ENCODE assay signal across 18 cellular contexts in the genomic region with DNA sequence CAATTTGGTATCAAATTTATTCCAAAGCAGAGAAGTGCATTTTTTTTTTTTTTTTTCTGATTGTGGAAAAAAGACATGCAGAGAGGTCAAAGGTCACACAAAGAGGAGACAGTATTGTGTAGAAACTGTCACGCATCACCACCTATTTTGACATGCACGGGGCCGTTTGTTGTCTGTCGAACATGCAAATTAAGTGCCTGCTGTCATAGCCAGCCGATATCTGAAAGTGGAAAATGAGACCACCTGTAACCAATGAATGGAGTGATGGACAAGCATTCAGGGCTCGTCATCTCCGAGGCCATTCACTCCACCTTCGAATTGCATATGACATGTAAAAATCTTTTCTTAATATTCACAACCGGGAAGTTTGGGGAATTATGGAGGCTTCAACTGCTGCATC.
A peak's percentile ranks its signal among the peaks of the same experiment; 100 is the strongest.
DNase-seq lines count a peak whose midpoint lies in the region; ATAC-seq and TF ChIP-seq lines count a peak whose summit lies in the region.
"Had no signal": no experiment of that assay in that cellular context is flagged by ENCODE, and none has a peak within 500 bp of the region (broad histone marks: within the 10 kb centered on the region; RNA-seq: fewer than 3 reads in every experiment).

No MANE protein-coding gene starts in this region.

- H3K9me3 Mint-ChIP-seq in nephron, result peaks cover 10% of the 10 kb centered on the region

- peak overlapping the region; percentile 34; the same call in 1 of the 2 replicates for H3K4me2 ChIP-seq in OCI-LY7 (ENCODE audit: low read length)
- H3K4me2 ChIP-seq: A549 had no signal

- DNase-seq in NCI-H748 (lab: John Stamatoyannopoulos, UW; ENCODE audit: unreplicated experiment) (peak; percentile 64), NCI-H748 treated with DMSO at 0.1 percent for 48 hours (lab: John Stamatoyannopoulos, UW) (no peak), NAMALWA (ENCODE audit: low spot score) (peak; percentile 97), OCI-LY7 (ENCODE audit: low spot score) (no peak), omental fat pad (ENCODE audit: low spot score) (no peak), HuH-7.5 (ENCODE audit: low spot score) (no peak)
- DNase-seq: DND-41, GDM1, GOT3, KG1, NCI-H1105, NCI-H2029, NCI-H446, Right ventricle myocardium superior had no signal

- H3K79me2 ChIP-seq in OCI-LY7 (ENCODE audit: insufficient read depth, low read depth, low read length), result no peaks in the 10 kb centered on the region

- no peak overlapping the region for H3K4me3 Mint-ChIP-seq in nephron

- peaks cover 4% of the 10 kb centered on the region for H3K4me1 ChIP-seq in OCI-LY7 (ENCODE audit: insufficient read depth, low read length, poor library complexity, severe bottlenecking)
- H3K4me1 ChIP-seq: A549 had no signal

- H3K27ac ChIP-seq in OCI-LY7 (ENCODE audit: low read depth, low read length, poor library complexity, severe bottlenecking), result no peak overlapping the region
- H3K27ac ChIP-seq: A549 had no signal

- TF ChIP-seq CTCF in OCI-LY7 (conservative IDR thresholded peaks at IDR 0.05; ENCODE audit: low read length) (no peak), nephron (IDR thresholded peaks at IDR 0.05; ENCODE audit: unreplicated experiment in 3 of 3) (no peak), omental fat pad (IDR thresholded peaks at IDR 0.05) (no peak)

- ATAC-seq in omental fat pad (ENCODE audit: low FRiP score), result no peak
- no peak for ATAC-seq in GM21717 (IDR thresholded peaks at IDR 0.05; ENCODE audit: unreplicated experiment)
- ATAC-seq: A549, Panc1 had no signal

- no peaks in the 10 kb centered on the region for H3K36me3 Mint-ChIP-seq in nephron (ENCODE audit: low read depth)

- no TSS peak for BruUV-seq in OCI-LY7 (replicated peaks; lab: Mats Ljungman, UMichigan)

- CTCF ChIA-PET in OCI-LY7 (lab: Charles Lee; ENCODE audit: unreplicated experiment), result no interaction called here

- no peak overlapping the region for H2AFZ ChIP-seq in OCI-LY7 (ENCODE audit: low read length)

- H3K36me3 ChIP-seq in OCI-LY7 (ENCODE audit: insufficient read depth, low read length), result no peaks in the 10 kb centered on the region

- H3K4me1 Mint-ChIP-seq in nephron, result peaks cover 11% of the 10 kb centered on the region

- peak overlapping the region in 2 of 3 experiments; percentile 8 to 55 for H3K27ac Mint-ChIP-seq in nephron

- intact Hi-C loops in OCI-LY7 (cut with micrococcal nuclease; ENCODE audit: unreplicated experiment), result no loop called here

- no peaks in the 10 kb centered on the region for H3K9me2 ChIP-seq in OCI-LY7 (ENCODE audit: insufficient read depth, low read length)

- H3K4me3 ChIP-seq in OCI-LY7 (ENCODE audit: low read depth, low read length, poor library complexity, severe bottlenecking), result no peak overlapping the region
- H3K4me3 ChIP-seq: A549 had no signal

- H3K9me3 ChIP-seq in OCI-LY7 (ENCODE audit: low read length), result no peaks in the 10 kb centered on the region
- H3K9me3 ChIP-seq: A549 had no signal

- H3K27me3 Mint-ChIP-seq in nephron (ENCODE audit: low read depth), result peaks cover 19% of the 10 kb centered on the region

- no peaks in the 10 kb centered on the region for H4K20me1 ChIP-seq in OCI-LY7 (ENCODE audit: insufficient read depth, low read length)

- POLR2A ChIA-PET in OCI-LY7 (lab: Charles Lee), result interaction anchor here (0.7 kb wide), 1 partner anchor 1913 kb away, joined by 3 read pairs; no protein-coding TSS in a partner anchor

Comparison
In these comparisons a context has a peak if more than half of its experiments do, and no peak if none do; other contexts are left out.
1. DNase-seq: peak in NCI-H748 (single experiment) and NAMALWA (single experiment); none in NCI-H748 treated with DMSO at 0.1 percent for 48 hours (single experiment), OCI-LY7 (single experiment), omental fat pad (single experiment) and HuH-7.5 (single experiment).